In the genomic region with DNA sequence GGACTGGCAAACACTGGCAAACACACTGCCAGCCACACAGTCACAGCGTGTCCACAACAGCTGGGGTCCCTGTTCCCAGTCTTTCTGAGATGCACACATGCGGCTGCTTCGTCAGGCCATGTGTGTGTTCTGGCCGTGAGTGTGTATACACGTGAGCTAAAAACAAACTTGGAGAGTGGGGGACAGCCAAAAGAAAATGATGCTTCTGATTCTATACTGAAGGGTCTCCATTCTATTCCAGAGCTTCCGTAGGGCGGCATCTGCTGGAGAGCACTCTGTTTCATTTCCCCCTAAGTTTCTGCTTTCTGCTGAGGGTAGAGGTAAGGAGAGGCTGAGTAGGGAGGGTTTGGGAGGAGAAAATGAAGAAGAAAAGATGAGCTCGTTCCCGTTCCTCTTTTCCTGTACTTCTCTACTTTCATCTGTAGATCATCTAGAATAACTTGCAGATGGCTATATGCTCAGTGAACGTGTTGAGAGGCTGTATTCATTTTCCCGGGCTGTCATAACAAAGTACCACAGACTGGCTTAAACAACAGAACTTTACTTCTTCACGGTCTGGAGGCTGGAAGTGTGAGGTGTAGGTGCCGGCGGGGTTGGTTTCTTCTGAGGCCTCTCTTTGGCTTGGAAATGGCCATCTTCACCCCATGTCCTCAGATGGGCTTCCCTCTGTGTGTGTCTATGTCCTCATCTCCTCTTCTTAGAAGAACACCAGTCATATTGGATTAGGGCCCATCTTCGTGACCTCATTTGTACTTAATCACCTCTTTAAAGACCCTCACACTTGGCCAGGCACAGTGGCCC, we compare ENCODE assay signal across 9 cellular contexts.
DNase-seq lines count a peak whose midpoint lies in the region; ATAC-seq and TF ChIP-seq lines count a peak whose summit lies in the region.
"Had no signal": no experiment of that assay in that cellular context is flagged by ENCODE, and none has a peak within 500 bp of the region (broad histone marks: within the 10 kb centered on the region; RNA-seq: fewer than 3 reads in every experiment).

No MANE protein-coding gene starts in this region.

- H3K27ac Mint-ChIP-seq in activated naive CD4-positive, alpha-beta T cell treated with anti-CD3 and anti-CD28 coated beads, Interleukin-2, amount 50 U/mL, for 72 hours: peak overlapping the region; percentile 47 to 92
- peak overlapping the region; percentile 17 for H3K27ac Mint-ChIP-seq in activated naive CD8-positive, alpha-beta T cell
- peak overlapping the region; percentile 97 for H3K27ac Mint-ChIP-seq in memory B cell
- no peak overlapping the region for H3K27ac Mint-ChIP-seq in type B pancreatic cell

- peaks cover 8 to 16% of the 10 kb centered on the region in 2 donors for H3K9me3 Mint-ChIP-seq in activated naive CD4-positive, alpha-beta T cell treated with anti-CD3 and anti-CD28 coated beads, Interleukin-2, amount 50 U/mL, for 72 hours
- no peaks in the 10 kb centered on the region for H3K9me3 Mint-ChIP-seq in activated naive CD8-positive, alpha-beta T cell (ENCODE audit: low read depth)
- no peaks in the 10 kb centered on the region for H3K9me3 Mint-ChIP-seq in memory B cell
- H3K9me3 Mint-ChIP-seq in type B pancreatic cell: no peaks in the 10 kb centered on the region

- DNase-seq in activated naive CD4-positive, alpha-beta T cell treated with anti-CD3 and anti-CD28 coated beads, Interleukin-2, amount 50 U/mL, for 72 hours (ENCODE audit: low spot score in 2 of 2): peak in 1 of 2 donors; percentile 25
- DNase-seq in activated naive CD4-positive, alpha-beta T cell (lab: John Stamatoyannopoulos, UW): no peak
- DNase-seq in memory B cell (ENCODE audit: low spot score in 2 of 2) (no peak), type B pancreatic cell (ENCODE audit: extremely low spot score, unreplicated experiment) (no peak), cerebellum (ENCODE audit: low spot score) (no peak)
- no peak for DNase-seq in NK-92 treated with Interleukin-12 subunit alpha and Interleukin-12 subunit beta, amount 100 ng/mL, for 24 hours (lab: John Stamatoyannopoulos, UW)
- DNase-seq: mammary epithelial cell had no signal

- H3K4me3 Mint-ChIP-seq in activated naive CD8-positive, alpha-beta T cell: no peak overlapping the region
- H3K4me3 Mint-ChIP-seq in memory B cell: no peak overlapping the region
- H3K4me3 Mint-ChIP-seq in type B pancreatic cell: peak overlapping the region; percentile 39

- H3K36me3 Mint-ChIP-seq in activated naive CD4-positive, alpha-beta T cell treated with anti-CD3 and anti-CD28 coated beads, Interleukin-2, amount 50 U/mL, for 72 hours: peaks cover 14 to 53% of the 10 kb centered on the region in 2 donors
- peaks cover 2% of the 10 kb centered on the region for H3K36me3 Mint-ChIP-seq in activated naive CD8-positive, alpha-beta T cell
- no peaks in the 10 kb centered on the region for H3K36me3 Mint-ChIP-seq in memory B cell
- no peaks in the 10 kb centered on the region for H3K36me3 Mint-ChIP-seq in type B pancreatic cell

- H3K4me1 Mint-ChIP-seq in activated naive CD8-positive, alpha-beta T cell (ENCODE audit: low read depth): peaks cover 61% of the 10 kb centered on the region
- H3K4me1 Mint-ChIP-seq in memory B cell (peaks cover 39% of the 10 kb centered on the region), type B pancreatic cell (ENCODE audit: unreplicated experiment) (peaks cover 70% of the 10 kb centered on the region)

- TF ChIP-seq CTCF in type B pancreatic cell (conservative IDR thresholded peaks at IDR 0.05): no peak

- no peak for ATAC-seq in activated naive CD4-positive, alpha-beta T cell treated with anti-CD3 and anti-CD28 coated beads, Interleukin-2, amount 50 U/mL, for 72 hours
- ATAC-seq in memory B cell (ENCODE audit: low read depth) (no peak), HG03521 (IDR thresholded peaks at IDR 0.05; ENCODE audit: unreplicated experiment) (no peak)

- H3K27me3 Mint-ChIP-seq in activated naive CD8-positive, alpha-beta T cell: no peaks in the 10 kb centered on the region
- H3K27me3 Mint-ChIP-seq in memory B cell (no peaks in the 10 kb centered on the region), type B pancreatic cell (no peaks in the 10 kb centered on the region)
